8 cellular contexts compared by ENCODE assay signal in the genomic region with DNA sequence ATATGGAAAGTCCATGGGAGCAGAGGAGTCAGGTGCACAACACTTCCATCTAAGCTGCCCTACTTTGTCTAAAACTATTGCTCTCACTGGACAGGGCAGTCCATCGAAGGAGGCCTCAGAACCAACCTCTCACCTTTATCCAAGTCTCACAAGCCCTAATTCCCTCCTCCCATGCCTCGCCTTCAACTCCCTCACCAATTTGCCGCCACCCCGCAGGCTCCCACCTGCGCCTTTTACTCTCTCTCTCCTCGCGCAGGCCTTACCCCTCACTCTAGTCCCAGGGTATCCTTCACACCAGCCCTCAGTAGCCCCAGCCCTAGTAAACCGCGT. TPM values are rescaled to one million over a fixed set of nuclear protein-coding genes. Genes with fewer than 3 reads are reported as not detected.
A peak's percentile ranks its signal among the peaks of the same experiment; 100 is the strongest.
DNase-seq lines count a peak whose midpoint lies in the region; ATAC-seq and TF ChIP-seq lines count a peak whose summit lies in the region.
"Had no signal": no experiment of that assay in that cellular context is flagged by ENCODE, and none has a peak within 500 bp of the region (broad histone marks: within the 10 kb centered on the region; RNA-seq: fewer than 3 reads in every experiment).

No MANE protein-coding gene starts in this region.

- H3K27me3 ChIP-seq in HAP-1 (ENCODE audit: low read depth) = no peaks in the 10 kb centered on the region
- no peaks in the 10 kb centered on the region for H3K27me3 ChIP-seq in Peyer's patch
- H3K27me3 ChIP-seq in esophagus squamous epithelium = no peaks in the 10 kb centered on the region
- no peaks in the 10 kb centered on the region for H3K27me3 ChIP-seq in psoas muscle (ENCODE audit: insufficient read depth in 3 of 3, low read length in 2 of 3)

- TF ChIP-seq CTCF in Peyer's patch (IDR thresholded peaks at IDR 0.05) (no peak), esophagus squamous epithelium (IDR thresholded peaks at IDR 0.05) (no peak), psoas muscle (IDR thresholded peaks at IDR 0.05) (no peak)

- TF ChIP-seq POLR2A in Peyer's patch (IDR thresholded peaks at IDR 0.05) = no peak
- no peak for TF ChIP-seq POLR2A in esophagus squamous epithelium (IDR thresholded peaks at IDR 0.05)

- H3K4me3 ChIP-seq in HAP-1 = peak overlapping the region; percentile 85
- H3K4me3 ChIP-seq in Peyer's patch = peak overlapping the region; percentile 64 to 89 (median 72)
- peak overlapping the region; percentile 81 to 87 (median 82) for H3K4me3 ChIP-seq in esophagus squamous epithelium
- H3K4me3 ChIP-seq in psoas muscle = peak overlapping the region; percentile 83

- WGBS in esophagus squamous epithelium, 2 donors = 1% methylated on average over 9 of the region's 9 CpGs
- 0 to 3% (median 1%) methylated on average over 9 of the region's 9 CpGs for WGBS in psoas muscle, 3 donors

- DNase-seq in HAP-1 (ENCODE audit: low spot score in 2 of 2) (no peak), Peyer's patch (no peak), esophagus squamous epithelium (lab: John Stamatoyannopoulos, UW) (no peak), psoas muscle (peak in 1 of 2 donors; percentile 53), SIG-M5 treated with dmso at 0.1 percent for 504 hours (lab: John Stamatoyannopoulos, UW; ENCODE audit: unreplicated experiment) (no peak), NCI-H2029 (lab: John Stamatoyannopoulos, UW) (no peak)

- intact Hi-C loops in esophagus squamous epithelium (cut with DNase I) = no loop called here
- intact Hi-C loops in psoas muscle (cut with DNase I) = loop anchor here (10.0 kb wide), 2 partner anchors 241 to 381 kb away; a partner anchor contains a TSS

- H3K36me3 ChIP-seq in HAP-1 (replicated peaks) (no peaks in the 10 kb centered on the region), Peyer's patch (no peaks in the 10 kb centered on the region), esophagus squamous epithelium (no peaks in the 10 kb centered on the region), psoas muscle (ENCODE audit: insufficient read depth in 1 of 2, low read depth in 1 of 2) (peaks cover 0 to 3% of the 10 kb centered on the region in 2 donors)

- H3K9me3 ChIP-seq in HAP-1 (no peaks in the 10 kb centered on the region), Peyer's patch (no peaks in the 10 kb centered on the region), esophagus squamous epithelium (no peaks in the 10 kb centered on the region), psoas muscle (no peaks in the 10 kb centered on the region)

- H3K27ac ChIP-seq in Peyer's patch = peak overlapping the region; percentile 83 to 92 (median 85)
- H3K27ac ChIP-seq in esophagus squamous epithelium = peak overlapping the region; percentile 90 to 94 (median 94)
- peak overlapping the region; percentile 77 for H3K27ac ChIP-seq in psoas muscle

- in situ Hi-C loops in HAP-1 (cut with MboI; ENCODE audit: low sequenced_read_pairs) = no loop called here

- H3K4me1 ChIP-seq in HAP-1 (peaks cover 8% of the 10 kb centered on the region), Peyer's patch (peaks cover 0 to 16% (median 5%) of the 10 kb centered on the region in 4 donors), esophagus squamous epithelium (peaks cover 11 to 42% (median 11%) of the 10 kb centered on the region in 3 donors), psoas muscle (peaks cover 19% of the 10 kb centered on the region)

- ATAC-seq in psoas muscle (peak in 1 of 4 donors; percentile 2), HG03196 (IDR thresholded peaks at IDR 0.05; ENCODE audit: unreplicated experiment) (no peak)

RNA-seq across cellular contexts. Expression of a gene that starts 0.5 kb away (rescaled TPM):
- total RNA-seq in Peyer's patch = 100 to 1,000 TPM; 135 to 484 (median 279) TPM
- 10 to 100 TPM in 3 of 4 donors, 1 to 10 TPM in 1; 8.3 to 33.5 (median 23.1) TPM for total RNA-seq in esophagus squamous epithelium
- 10 to 100 TPM in 3 of 4 donors, 1 to 10 TPM in 1; 9.1 to 21.6 (median 15.6) TPM for total RNA-seq in psoas muscle
- 10 to 100 TPM; 15.7 to 22.2 (median 20.1) TPM for polyA plus RNA-seq in psoas muscle

RNA-seq across cellular contexts. Expression of a gene that starts 4.9 kb away (rescaled TPM):
- 1 to 10 TPM in 1 of 4 donors, under 1 TPM in 1, not detected in 2; 0.85 to 1.1 TPM for total RNA-seq in Peyer's patch
- total RNA-seq in esophagus squamous epithelium = under 1 TPM in 1 of 4 donors, not detected in 3; 0.38 TPM
- not detected for total RNA-seq in psoas muscle
- polyA plus RNA-seq in psoas muscle = under 1 TPM in 2 of 3 donors, not detected in 1; 0.03 to 0.21 TPM

RNA-seq across cellular contexts. Expression of a gene that starts 25.7 kb away (rescaled TPM):
- not detected for total RNA-seq in Peyer's patch
- total RNA-seq in esophagus squamous epithelium = under 1 TPM in 2 of 4 donors, not detected in 2; 0.15 to 0.45 TPM
- total RNA-seq in psoas muscle = not detected
- not detected for polyA plus RNA-seq in psoas muscle

RNA-seq across cellular contexts. Expression of a gene that starts 28.6 kb away (rescaled TPM):
- total RNA-seq in Peyer's patch (not detected), esophagus squamous epithelium (not detected), psoas muscle (not detected)
- not detected for polyA plus RNA-seq in psoas muscle
- total RNA-seq: temporal lobe had no signal

RNA-seq across cellular contexts. Expression of a gene that starts 34.9 kb away (rescaled TPM):
- total RNA-seq in Peyer's patch = not detected
- not detected for total RNA-seq in esophagus squamous epithelium
- not detected for total RNA-seq in psoas muscle
- polyA plus RNA-seq in psoas muscle = not detected
- total RNA-seq: temporal lobe had no signal
